ENCODE assay signal across 29 cellular contexts in genomic region chr10:101646369-101646768, GRCh38. TPM values are rescaled to one million over a fixed set of nuclear protein-coding genes. Genes with fewer than 3 reads are reported as not detected.
DNase-seq lines count a peak whose midpoint lies in the region; ATAC-seq and TF ChIP-seq lines count a peak whose summit lies in the region.
"Had no signal": no experiment of that assay in that cellular context is flagged by ENCODE, and none has a peak within 500 bp of the region (broad histone marks: within the 10 kb centered on the region; RNA-seq: fewer than 3 reads in every experiment).

No MANE protein-coding gene starts in this region.

- H3K4me1 Mint-ChIP-seq in activated CD4-positive, alpha-beta T cell treated with anti-CD3 and anti-CD28 coated beads, Interleukin-2, amount 10 ng/mL, durations not matched to agents 24 days and 14 days = no peaks in the 10 kb centered on the region

- in situ Hi-C loops in G401 (cut with HindIII; ENCODE audit: low sequenced_read_pairs) = no loop called here

- H3K4me3 ChIP-seq in fibroblast of the aortic adventitia (ENCODE audit: low read depth, low read length) (no peak overlapping the region), psoas muscle (no peak overlapping the region)
- H3K4me3 ChIP-seq: adrenal gland, smooth muscle cell, upper lobe of right lung had no signal

- no peaks in the 10 kb centered on the region for H3K9me3 ChIP-seq in psoas muscle
- H3K9me3 ChIP-seq: adrenal gland, upper lobe of right lung had no signal

- no peaks in the 10 kb centered on the region for H3K27me3 Mint-ChIP-seq in activated CD4-positive, alpha-beta T cell treated with anti-CD3 and anti-CD28 coated beads, Interleukin-2, amount 10 ng/mL, durations not matched to agents 24 days and 14 days
- H3K27me3 Mint-ChIP-seq: activated T-cell treated with anti-CD3 and anti-CD28 coated beads, Interleukin-2, amount 50 U/mL, for 24 hours; central memory CD8-positive, alpha-beta T cell; naive thymus-derived CD4-positive, alpha-beta T cell; progenitor cell of endocrine pancreas; stimulated activated naive CD8-positive, alpha-beta T cell treated with anti-CD3 and anti-CD28 coated beads, Interleukin-15, amount 100 ng/mL, for 72 hours had no signal

- no peaks in the 10 kb centered on the region for H3K4me1 ChIP-seq in psoas muscle
- H3K4me1 ChIP-seq: adrenal gland, upper lobe of right lung had no signal

- intact Hi-C loops in psoas muscle (cut with DNase I) = no loop called here
- intact Hi-C loops in activated CD4-positive, alpha-beta T cell treated with anti-CD3 and anti-CD28 coated beads, Interleukin-2, amount 10 ng/mL, durations not matched to agents 24 days and 14 days (cut with micrococcal nuclease) = no loop called here

- H3K27me3 ChIP-seq in psoas muscle (ENCODE audit: insufficient read depth in 3 of 3, low read length in 2 of 3) = no peaks in the 10 kb centered on the region
- H3K27me3 ChIP-seq: adrenal gland, upper lobe of right lung had no signal

- DNase-seq in G401 (ENCODE audit: low spot score) = peak; percentile 53
- peak; percentile 6 for DNase-seq in fibroblast of the aortic adventitia (ENCODE audit: low read depth)
- DNase-seq in hypothalamus (lab: John Stamatoyannopoulos, UW) = peak in 43 of 51 donors; percentile 6 to 86 (median 59)
- peak; percentile 53 to 69 for DNase-seq in psoas muscle
- no peak for DNase-seq in activated CD4-positive, alpha-beta T cell treated with anti-CD3 and anti-CD28 coated beads, Interleukin-2, amount 10 ng/mL, durations not matched to agents 24 days and 14 days
- DNase-seq in NCI-H82 treated with DMSO at 0.1 percent for 48 hours (lab: John Stamatoyannopoulos, UW; ENCODE audit: unreplicated experiment) = no peak
- DNase-seq in AG20443 (ENCODE audit: low spot score) = no peak
- DNase-seq: activated naive CD4-positive, alpha-beta T cell; activated T-cell treated with anti-CD3 and anti-CD28 coated beads, Interleukin-2, amount 50 U/mL, for 24 hours; HFFc6; kidney; mesenchymal stem cell; naive thymus-derived CD4-positive, alpha-beta T cell; NCI-H1048; NCI-H187 treated with DMSO at 0.1 percent for 48 hours; NCI-H345; NCI-H82; stimulated activated CD4-positive, alpha-beta T cell treated with anti-CD3 and anti-CD28 coated beads, Interleukin-4, amount 100 ng/mL, for 1 hour; stimulated activated naive CD8-positive, alpha-beta T cell treated with anti-CD3 and anti-CD28 coated beads, Interleukin-15, amount 100 ng/mL, for 72 hours; upper lobe of right lung had no signal

- ATAC-seq in psoas muscle (peak; percentile 24 to 71 (median 44)), GM18505 (IDR thresholded peaks at IDR 0.05; ENCODE audit: unreplicated experiment) (no peak)
- ATAC-seq: activated CD4-positive, CD25-positive, alpha-beta regulatory T cell treated with anti-CD3 and anti-CD28 coated beads, Interleukin-2, amount 50 U/mL, for 24 hours; HepG2; naive thymus-derived CD4-positive, alpha-beta T cell; stimulated activated naive CD8-positive, alpha-beta T cell treated with anti-CD3 and anti-CD28 coated beads, Interleukin-15, amount 100 ng/mL, for 72 hours; upper lobe of right lung had no signal

- H3K27ac ChIP-seq in psoas muscle = no peak overlapping the region
- H3K27ac ChIP-seq: adrenal gland, epithelial cell of prostate, HL-60, upper lobe of right lung had no signal

- no peak overlapping the region for H3K27ac Mint-ChIP-seq in activated CD4-positive, alpha-beta T cell treated with anti-CD3 and anti-CD28 coated beads, Interleukin-2, amount 10 ng/mL, durations not matched to agents 24 days and 14 days
- H3K27ac Mint-ChIP-seq: HFFc6, progenitor cell of endocrine pancreas had no signal

- H3K9me3 Mint-ChIP-seq in activated CD4-positive, alpha-beta T cell treated with anti-CD3 and anti-CD28 coated beads, Interleukin-2, amount 10 ng/mL, durations not matched to agents 24 days and 14 days = no peaks in the 10 kb centered on the region
- H3K9me3 Mint-ChIP-seq: activated T-cell treated with anti-CD3 and anti-CD28 coated beads, Interleukin-2, amount 50 U/mL, for 24 hours; central memory CD8-positive, alpha-beta T cell; HFFc6; naive thymus-derived CD4-positive, alpha-beta T cell; stimulated activated naive CD8-positive, alpha-beta T cell treated with anti-CD3 and anti-CD28 coated beads, Interleukin-15, amount 100 ng/mL, for 72 hours had no signal

- peaks cover 12% of the 10 kb centered on the region for H3K36me3 Mint-ChIP-seq in activated CD4-positive, alpha-beta T cell treated with anti-CD3 and anti-CD28 coated beads, Interleukin-2, amount 10 ng/mL, durations not matched to agents 24 days and 14 days (ENCODE audit: low read depth)

- H3K4me3 Mint-ChIP-seq in activated CD4-positive, alpha-beta T cell treated with anti-CD3 and anti-CD28 coated beads, Interleukin-2, amount 10 ng/mL, durations not matched to agents 24 days and 14 days = no peak overlapping the region
- H3K4me3 Mint-ChIP-seq: activated T-cell treated with anti-CD3 and anti-CD28 coated beads, Interleukin-2, amount 50 U/mL, for 24 hours; central memory CD8-positive, alpha-beta T cell; HFFc6; naive thymus-derived CD4-positive, alpha-beta T cell; stimulated activated naive CD8-positive, alpha-beta T cell treated with anti-CD3 and anti-CD28 coated beads, Interleukin-15, amount 100 ng/mL, for 72 hours had no signal

- no peak for TF ChIP-seq CTCF in fibroblast of the aortic adventitia (IDR thresholded peaks at IDR 0.05; ENCODE audit: insufficient read depth, low read length)
- TF ChIP-seq CTCF in psoas muscle (IDR thresholded peaks at IDR 0.05) = no peak

- TF ChIP-seq POLR2A in GM18505 (IDR thresholded peaks at IDR 0.05; ENCODE audit: borderline replicate concordance, extremely low read depth, insufficient read depth, insufficient read length) = no peak

- H3K36me3 ChIP-seq in psoas muscle (ENCODE audit: insufficient read depth in 1 of 2, low read depth in 1 of 2) = peaks cover 3 to 6% of the 10 kb centered on the region in 2 donors

- WGBS in psoas muscle, 3 donors = 32 to 44% (median 39%) methylated on average over 6 of the region's 6 CpGs

RNA-seq across cellular contexts. Expression of gene FBXW4, which starts 48.6 kb away (rescaled TPM):
- 32.1 and 48.9 TPM in 2 replicates for total RNA-seq in G401 (2014; rRNA removed; shearing (Covaris generic))
- total RNA-seq in fibroblast of the aortic adventitia (ENCODE audit: low replicate concordance) (27.4 and 35.2 TPM in 2 replicates), psoas muscle (100 to 1,000 TPM in 1 of 4 donors, 10 to 100 TPM in 3; 69.0 to 100 (median 84.7) TPM)
- 10 to 100 TPM; 15.5 to 48.3 (median 39.3) TPM for polyA plus RNA-seq in psoas muscle
- 28.4 and 32.0 TPM in 2 replicates for total RNA-seq in activated CD4-positive, alpha-beta T cell treated with anti-CD3 and anti-CD28 coated beads, Interleukin-2, amount 10 ng/mL, durations not matched to agents 24 days and 14 days

RNA-seq across cellular contexts. Expression of gene DPCD, which starts 58.2 kb away (rescaled TPM):
- 361 and 419 TPM in 2 replicates for total RNA-seq in G401 (2014; rRNA removed; shearing (Covaris generic))
- total RNA-seq in fibroblast of the aortic adventitia (ENCODE audit: low replicate concordance) = 46.3 and 76.9 TPM in 2 replicates
- total RNA-seq in psoas muscle = 10 to 100 TPM in 2 of 4 donors, 1 to 10 TPM in 2; 6.6 to 12.2 (median 9.9) TPM
- polyA plus RNA-seq in psoas muscle = 10 to 100 TPM; 13.1 to 27.4 (median 15.1) TPM
- 5.4 and 6.4 TPM in 2 replicates for total RNA-seq in activated CD4-positive, alpha-beta T cell treated with anti-CD3 and anti-CD28 coated beads, Interleukin-2, amount 10 ng/mL, durations not matched to agents 24 days and 14 days

RNA-seq across cellular contexts. Expression of gene POLL, which starts 58.3 kb away (rescaled TPM):
- total RNA-seq in G401 (2014; rRNA removed; shearing (Covaris generic)) = 87.8 and 94.8 TPM in 2 replicates
- total RNA-seq in fibroblast of the aortic adventitia (ENCODE audit: low replicate concordance) (11.1 and 16.8 TPM in 2 replicates), psoas muscle (10 to 100 TPM; 21.2 to 29.3 (median 23.8) TPM)
- polyA plus RNA-seq in psoas muscle = 10 to 100 TPM; 19.0 to 24.1 (median 21.6) TPM
- total RNA-seq in activated CD4-positive, alpha-beta T cell treated with anti-CD3 and anti-CD28 coated beads, Interleukin-2, amount 10 ng/mL, durations not matched to agents 24 days and 14 days = 32.2 and 33.8 TPM in 2 replicates

Comparison
In these comparisons a context has a peak if more than half of its experiments do, and no peak if none do; other contexts are left out.
1. DNase-seq: peak in G401 (single experiment), fibroblast of the aortic adventitia (single experiment), hypothalamus (43 of 51) and psoas muscle (2 of 2); none in activated CD4-positive, alpha-beta T cell treated with anti-CD3 and anti-CD28 coated beads, Interleukin-2, amount 10 ng/mL, durations not matched to agents 24 days and 14 days (single experiment), NCI-H82 treated with DMSO at 0.1 percent for 48 hours (single experiment) and AG20443 (single experiment).